In genomic region chr2:86622409-86622877, GRCh38 we compare ENCODE assay signal across 8 cellular contexts. TPM values are rescaled to one million over a fixed set of nuclear protein-coding genes. Genes with fewer than 3 reads are reported as not detected.
A peak's percentile ranks its signal among the peaks of the same experiment; 100 is the strongest.
DNase-seq lines count a peak whose midpoint lies in the region; ATAC-seq, FAIRE-seq and TF ChIP-seq lines count a peak whose summit lies in the region.

No MANE protein-coding gene starts in this region.

- ATAC-seq in GM23338 (peak; percentile 36), HepG2 (peak; percentile 5), GM19463 (IDR thresholded peaks at IDR 0.05; ENCODE audit: unreplicated experiment) (no peak)

- no peaks in the 10 kb centered on the region for H3F3A ChIP-seq in GM23338 (replicated peaks; ENCODE audit: low read depth)
- peaks cover 7% of the 10 kb centered on the region; the same call in 1 of the 2 replicates for H3F3A ChIP-seq in SU-DHL-6 (ENCODE audit: insufficient read depth)

- peaks cover 2% of the 10 kb centered on the region for H3K27me3 Mint-ChIP-seq in GM23338 (ENCODE audit: insufficient read depth, low read depth, poor library complexity)

- H4K20me1 ChIP-seq in GM23338 (replicated peaks; ENCODE audit: insufficient read depth), result no peaks in the 10 kb centered on the region; the same call in 1 of the 2 replicates
- H4K20me1 ChIP-seq in SU-DHL-6 (ENCODE audit: low read depth, low read length), result no peaks in the 10 kb centered on the region
- H4K20me1 ChIP-seq in HepG2 (ENCODE audit: insufficient read depth, low read length), result peaks cover 26% of the 10 kb centered on the region

- WGBS in HepG2 (ENCODE audit: low lambda C conversion rate), result 0% methylated on average over 12 of the region's 13 CpGs

- no peaks in the 10 kb centered on the region for H3K9me3 Mint-ChIP-seq in GM23338

- H3K9me2 ChIP-seq in GM23338 (ENCODE audit: insufficient read depth), result no peaks in the 10 kb centered on the region
- H3K9me2 ChIP-seq in SU-DHL-6 (replicated peaks; ENCODE audit: insufficient read depth, low read length), result no peaks in the 10 kb centered on the region

- CTCF ChIA-PET in HepG2 (lab: Yijun Ruan, JAX; ENCODE audit: low intra/inter-chr PET ratio, low total read pairs), result no interaction called here

- H3K27ac ChIP-seq in GM23338 (ENCODE audit: low read depth) (no peak overlapping the region), SU-DHL-6 (ENCODE audit: low read depth, low read length) (peak overlapping the region; percentile 83), HepG2 (ENCODE audit: extremely low read length, insufficient read depth, low read length) (peak overlapping the region; percentile 80)

- no peak for TF ChIP-seq RAD21 in HepG2 (CRISPR knock-in tag; IDR thresholded peaks at IDR 0.05)

- H3K27ac Mint-ChIP-seq in GM23338, result peak overlapping the region; percentile 74

- peaks cover 12% of the 10 kb centered on the region; the same call in 1 of the 2 replicates for H3K4me1 ChIP-seq in GM23338 (ENCODE audit: insufficient read depth)
- H3K4me1 ChIP-seq in HepG2 (ENCODE audit: insufficient read depth, low read length), result peaks cover 54% of the 10 kb centered on the region

- no peak for TF ChIP-seq POLR2A in HepG2 (IDR thresholded peaks at IDR 0.05; ENCODE audit: insufficient read depth in 1 of 2, low read depth in 2 of 2, low read length in 2 of 2)

- FAIRE-seq in HepG2 (lab: Jason Lieb, UNC), result no peak

- TF ChIP-seq EP300 in HepG2 (IDR thresholded peaks at IDR 0.05; ENCODE audit: low read depth in 2 of 2, low read length in 2 of 2), result no peak
- TF ChIP-seq EP300 in HepG2 (CRISPR knock-in tag; IDR thresholded peaks at IDR 0.05; ENCODE audit: borderline replicate concordance), result no peak

- peaks cover 9% of the 10 kb centered on the region; the same call in 2 of the 3 replicates for H3K4me1 Mint-ChIP-seq in GM23338

- H3K9me3 ChIP-seq in SU-DHL-6 (ENCODE audit: insufficient read depth, low read length), result no peaks in the 10 kb centered on the region
- H3K9me3 ChIP-seq in HepG2 (ENCODE audit: low read length), result no peaks in the 10 kb centered on the region

- TF ChIP-seq CTCF in AG09309 (IDR thresholded peaks at IDR 0.05; ENCODE audit: control insufficient read depth, insufficient read depth, low read depth, low read length, missing control alignments), result no peak
- TF ChIP-seq CTCF in GM23338 (conservative IDR thresholded peaks at IDR 0.05; ENCODE audit: low read depth in 2 of 2), result no peak
- TF ChIP-seq CTCF in SU-DHL-6 (IDR thresholded peaks at IDR 0.05; ENCODE audit: insufficient read depth, low read length, poor library complexity, severe bottlenecking), result no peak
- no peak for TF ChIP-seq CTCF in HepG2 (CRISPR knock-in tag; IDR thresholded peaks at IDR 0.05)

- H3K4me3 ChIP-seq in AG09309 (ENCODE audit: control insufficient read depth, low read depth, low read length) (peak overlapping the region; percentile 61), GM23338 (peak overlapping the region; percentile 93), SU-DHL-6 (ENCODE audit: insufficient read depth, low read length, poor library complexity, severe bottlenecking) (peak overlapping the region; percentile 58), HepG2 (replicated peaks in 1 of 3; ENCODE audit: insufficient read depth in 1 of 3, low read depth in 2 of 3, low read length in 3 of 3) (peak overlapping the region; percentile 67 to 89 (median 87))

- peak overlapping the region; percentile 90 for H3K9ac ChIP-seq in SU-DHL-6 (ENCODE audit: low read length)
- H3K9ac ChIP-seq in HepG2 (ENCODE audit: insufficient read depth, low read depth, low read length), result peak overlapping the region; percentile 86

- H2AFZ ChIP-seq in GM23338 (peak overlapping the region; percentile 93), SU-DHL-6 (ENCODE audit: low read depth, low read length, severe bottlenecking) (peak overlapping the region; percentile 81), HepG2 (ENCODE audit: low read length) (no peak overlapping the region)

- POLR2A ChIA-PET in HepG2 (lab: Yijun Ruan, JAX), result interaction anchor here (0.8 to 2.1 kb wide), 7 partner anchors 10 to 182 kb away, joined by 3 to 10 read pairs (median 4); partner anchors contain the start of gene KDM3A

- in situ Hi-C loops in HepG2 (cut with HindIII; ENCODE audit: extremely low pct_ligation_motif_present, low pct_unique_long_range_greater_than_20kb), result loop anchor here (10.0 kb wide), 1 partner anchor 52 kb away; no protein-coding TSS in a partner anchor

- BruUV-seq in HepG2 (replicated peaks; lab: Mats Ljungman, UMichigan), result no TSS peak

- H3K36me3 Mint-ChIP-seq in GM23338 (ENCODE audit: low read depth), result no peaks in the 10 kb centered on the region

- H3K79me2 ChIP-seq in GM23338 (replicated peaks; ENCODE audit: insufficient read depth), result peaks cover 11% of the 10 kb centered on the region; the same call in 1 of the 2 replicates
- H3K79me2 ChIP-seq in SU-DHL-6 (ENCODE audit: insufficient read depth, low read length), result peaks cover 16% of the 10 kb centered on the region
- peaks cover 52% of the 10 kb centered on the region for H3K79me2 ChIP-seq in HepG2 (ENCODE audit: insufficient read depth, low read length)

- H3K27me3 ChIP-seq in GM23338 (ENCODE audit: insufficient read depth) (no peaks in the 10 kb centered on the region), SU-DHL-6 (ENCODE audit: low read length) (no peaks in the 10 kb centered on the region), HepG2 (ENCODE audit: control insufficient read depth in 1 of 2, insufficient read depth in 2 of 2, low read length in 2 of 2) (no peaks in the 10 kb centered on the region; a peak in 1 of 5 replicates)

- peak overlapping the region; percentile 79 for H3K4me2 ChIP-seq in GM23338
- H3K4me2 ChIP-seq in SU-DHL-6 (ENCODE audit: low read depth, low read length, poor library complexity, severe bottlenecking), result peak overlapping the region; percentile 89
- peak overlapping the region; percentile 72 for H3K4me2 ChIP-seq in HepG2 (ENCODE audit: low read depth, low read length)

- H3K4me3 Mint-ChIP-seq in GM23338, result peak overlapping the region; percentile 94

- intact Hi-C loops in HepG2 (cut with micrococcal nuclease; ENCODE audit: unreplicated experiment), result loop anchor here (2.0 to 5.0 kb wide), 3 partner anchors 52 to 180 kb away; partner anchors contain the start of genes CHMP3 and KDM3A

- H3K36me3 ChIP-seq in GM23338 (ENCODE audit: insufficient read depth) (no peaks in the 10 kb centered on the region), SU-DHL-6 (ENCODE audit: low read length) (peaks cover 3% of the 10 kb centered on the region; the same call in 1 of the 2 replicates), HepG2 (replicated peaks in 1 of 2; ENCODE audit: control insufficient read depth in 1 of 2, insufficient read depth in 2 of 2, low read length in 2 of 2) (peaks cover 2 to 11% of the 10 kb centered on the region in 2 experiments; a peak in 4 of 5 replicates)

- DNase-seq in AG09309 (ENCODE audit: low read depth) (no peak), GM23338 (ENCODE audit: low spot score) (peak; percentile 45), cerebellum (ENCODE audit: low spot score) (peak; percentile 36), HepG2 (ENCODE audit: low spot score) (no peak), NCI-H2196 (lab: John Stamatoyannopoulos, UW; ENCODE audit: unreplicated experiment) (no peak)
- DNase-seq in stimulated activated CD8-positive, alpha-beta memory T cell treated with anti-CD3 and anti-CD28 coated beads, Interleukin-4, amount 100 ng/mL, for 1 hour (ENCODE audit: low read depth in 2 of 2, low spot score in 1 of 2), result peak; percentile 3 to 5

RNA-seq across cellular contexts. Expression of gene RNF103, which starts 1.2 kb away (rescaled TPM):
- total RNA-seq in GM23338 (2014; rRNA removed; shearing (Covaris generic)), result 5.9 and 8.5 TPM in 2 replicates
- 3.7 and 3.8 TPM in 2 replicates for polyA plus RNA-seq in GM23338 (2016; fragmentation: Nextera tagmentation; extraction: Ambion mirVana)
- total RNA-seq in cerebellum, result 33.1 TPM
- 12.6 and 19.8 TPM in 2 replicates for total RNA-seq in HepG2 (2016; rRNA removed; fragmentation: Illumina TruSeq; extraction: Trizol)
- total RNA-seq in HepG2 (2016; cell fraction: cytosol; rRNA removed; fragmentation: Illumina TruSeq; extraction: Trizol; ENCODE audit: low read depth), result 1.5 and 1.9 TPM in 2 replicates
- total RNA-seq in HepG2 (2016; cell fraction: insoluble cytoplasmic fraction; rRNA removed; fragmentation: Illumina TruSeq; extraction: Trizol), result 11.0 and 21.0 TPM in 2 replicates
- total RNA-seq in HepG2 (2016; cell fraction: membrane; rRNA removed; fragmentation: Illumina TruSeq; extraction: Trizol), result 6.1 and 6.2 TPM in 2 replicates
- 39.4 and 41.8 TPM in 2 replicates for total RNA-seq in HepG2 (2016; cell fraction: nucleus; rRNA removed; fragmentation: Illumina TruSeq; extraction: Trizol)
- 19.6 and 21.1 TPM in 2 replicates for polyA plus RNA-seq in HepG2 (2011; rRNA removed)
- 8.2 and 16.0 TPM in 2 replicates for polyA plus RNA-seq in HepG2 (2011; cell fraction: cytosol; rRNA removed)
- polyA plus RNA-seq in HepG2 (2011; cell fraction: nucleus; rRNA removed), result 22.3 and 24.0 TPM in 2 replicates
- 38.7 and 39.1 TPM in 2 replicates for polyA plus RNA-seq in HepG2 (2012)
- polyA plus RNA-seq in HepG2 (2016; cell fraction: cytosol; fragmentation: Illumina TruSeq; extraction: Trizol; ENCODE audit: low read depth), result 1.5 and 1.6 TPM in 2 replicates
- 11.7 and 15.5 TPM in 2 replicates for polyA plus RNA-seq in HepG2 (2016; cell fraction: insoluble cytoplasmic fraction; fragmentation: Illumina TruSeq; extraction: Trizol; ENCODE audit: low read depth)
- 4.1 and 4.3 TPM in 2 replicates for polyA plus RNA-seq in HepG2 (2016; cell fraction: membrane; fragmentation: Illumina TruSeq; extraction: Trizol; ENCODE audit: low read depth)
- 43.3 and 45.1 TPM in 2 replicates for polyA plus RNA-seq in HepG2 (2016; cell fraction: nucleus; fragmentation: Illumina TruSeq; extraction: Trizol; ENCODE audit: insufficient read depth, low read depth)
- 5.0 and 18.9 TPM in 2 replicates for polyA minus RNA-seq in HepG2 (2011; rRNA and poly(A)+ RNA removed; ENCODE audit: low replicate concordance)
- polyA minus RNA-seq in HepG2 (2011; cell fraction: cytosol; rRNA and poly(A)+ RNA removed), result 22.4 and 27.3 TPM in 2 replicates
- polyA minus RNA-seq in HepG2 (2011; cell fraction: nucleus; rRNA and poly(A)+ RNA removed), result 136 and 137 TPM in 2 replicates

RNA-seq across cellular contexts. Expression of gene CHMP3, which starts 59.2 kb away (rescaled TPM):
- 12.9 and 15.6 TPM in 2 replicates for total RNA-seq in GM23338 (2014; rRNA removed; shearing (Covaris generic))
- polyA plus RNA-seq in GM23338 (2016; fragmentation: Nextera tagmentation; extraction: Ambion mirVana), result 15.5 and 16.3 TPM in 2 replicates
- 38.5 TPM for total RNA-seq in cerebellum
- total RNA-seq in HepG2 (2016; rRNA removed; fragmentation: Illumina TruSeq; extraction: Trizol), result 114 and 154 TPM in 2 replicates
- 71.2 and 80.6 TPM in 2 replicates for total RNA-seq in HepG2 (2016; cell fraction: cytosol; rRNA removed; fragmentation: Illumina TruSeq; extraction: Trizol; ENCODE audit: low read depth)
- 108 and 156 TPM in 2 replicates for total RNA-seq in HepG2 (2016; cell fraction: insoluble cytoplasmic fraction; rRNA removed; fragmentation: Illumina TruSeq; extraction: Trizol)
- 138 and 146 TPM in 2 replicates for total RNA-seq in HepG2 (2016; cell fraction: membrane; rRNA removed; fragmentation: Illumina TruSeq; extraction: Trizol)
- total RNA-seq in HepG2 (2016; cell fraction: nucleus; rRNA removed; fragmentation: Illumina TruSeq; extraction: Trizol), result 48.2 and 51.8 TPM in 2 replicates
- 53.9 and 64.1 TPM in 2 replicates for polyA plus RNA-seq in HepG2 (2011; rRNA removed)
- polyA plus RNA-seq in HepG2 (2011; cell fraction: cytosol; rRNA removed), result 41.7 and 60.7 TPM in 2 replicates
- 13.1 and 19.6 TPM in 2 replicates for polyA plus RNA-seq in HepG2 (2011; cell fraction: nucleus; rRNA removed)
- 82.9 and 84.9 TPM in 2 replicates for polyA plus RNA-seq in HepG2 (2012)
- polyA plus RNA-seq in HepG2 (2016; cell fraction: cytosol; fragmentation: Illumina TruSeq; extraction: Trizol; ENCODE audit: low read depth), result 151 and 156 TPM in 2 replicates
- polyA plus RNA-seq in HepG2 (2016; cell fraction: insoluble cytoplasmic fraction; fragmentation: Illumina TruSeq; extraction: Trizol; ENCODE audit: low read depth), result 190 and 193 TPM in 2 replicates
- 182 and 183 TPM in 2 replicates for polyA plus RNA-seq in HepG2 (2016; cell fraction: membrane; fragmentation: Illumina TruSeq; extraction: Trizol; ENCODE audit: low read depth)
- 65.8 and 79.0 TPM in 2 replicates for polyA plus RNA-seq in HepG2 (2016; cell fraction: nucleus; fragmentation: Illumina TruSeq; extraction: Trizol; ENCODE audit: insufficient read depth, low read depth)
- polyA minus RNA-seq in HepG2 (2011; rRNA and poly(A)+ RNA removed; ENCODE audit: low replicate concordance), result 27.5 and 37.8 TPM in 2 replicates
- polyA minus RNA-seq in HepG2 (2011; cell fraction: cytosol; rRNA and poly(A)+ RNA removed), result 26.5 and 29.3 TPM in 2 replicates
- 32.2 and 43.8 TPM in 2 replicates for polyA minus RNA-seq in HepG2 (2011; cell fraction: nucleus; rRNA and poly(A)+ RNA removed)

Comparison
In these comparisons a context has a peak if more than half of its experiments do, and no peak if none do; other contexts are left out.
1. DNase-seq: peak in GM23338 (single experiment), cerebellum (single experiment) and stimulated activated CD8-positive, alpha-beta memory T cell treated with anti-CD3 and anti-CD28 coated beads, Interleukin-4, amount 100 ng/mL, for 1 hour (2 of 2); none in AG09309 (single experiment), HepG2 (single experiment) and NCI-H2196 (single experiment).
2. Peak in every context shown above with its lines, with median percentiles within 50 percentile points of each other: H3K4me3 ChIP-seq and H3K4me2 ChIP-seq.